Comparison of ENCODE assay signal across 1 cellular context in the genomic region with DNA sequence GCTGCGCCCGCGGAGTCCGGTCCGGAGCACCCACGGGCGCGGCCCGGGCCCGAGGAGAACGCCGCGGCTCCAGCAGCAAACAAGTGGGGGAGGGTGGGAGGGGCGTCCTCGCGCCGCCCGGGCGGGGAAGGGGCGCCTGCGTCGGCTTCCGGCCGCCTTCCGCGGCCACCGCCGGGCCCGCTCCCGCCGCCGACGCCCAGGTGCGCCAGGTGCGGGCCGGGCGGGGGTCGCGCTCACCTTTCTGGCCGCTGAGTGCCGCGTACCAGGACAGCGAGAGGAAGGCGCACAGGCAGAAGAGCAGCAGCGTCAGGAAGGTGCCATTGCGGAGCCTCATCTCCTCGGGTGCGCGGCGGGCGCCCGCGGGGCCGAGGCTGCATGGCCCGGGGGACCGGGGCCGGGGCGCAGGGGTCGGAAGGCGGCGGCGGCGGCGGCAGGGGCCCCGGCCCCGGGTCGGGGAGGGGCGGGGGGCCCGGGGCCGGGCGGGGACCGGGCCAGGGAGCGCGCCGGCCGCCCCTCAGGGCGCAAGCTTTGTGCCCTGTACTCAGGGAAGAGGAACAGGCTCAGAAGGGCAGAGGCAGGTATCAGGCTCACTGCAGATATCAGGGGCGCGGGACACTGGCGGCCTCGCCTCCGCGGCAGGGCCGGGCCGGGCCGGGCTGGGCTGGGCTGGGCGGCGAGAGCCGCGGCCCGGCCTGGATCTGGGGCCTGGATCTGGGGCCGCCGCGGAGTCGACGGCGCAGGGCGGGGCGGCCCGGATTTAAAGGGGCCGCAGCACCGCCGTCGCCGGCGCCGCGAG.
TF ChIP-seq lines count a peak whose summit lies in the region.

Gene MGAT4B, minus strand, starts transcription at position 617 of the 796 bp plus-strand sequence. Its CDS starts 283 bp downstream, at position 334.

TF ChIP-seq in HepG2, 621 proteins besides CTCF, POLR2A, EP300 and RAD21 (continued from another document and continues in another):
- TF ChIP-seq RORA (CRISPR knock-in tag; IDR thresholded peaks at IDR 0.05) (no peak), ZNF576 (CRISPR knock-in tag; IDR thresholded peaks at IDR 0.05) (no peak), TCF7 (IDR thresholded peaks at IDR 0.05; ENCODE audit: low read depth) (no peak), CCDC6 (CRISPR knock-in tag; IDR thresholded peaks at IDR 0.05) (peak; percentile 59; the same call in 1 of the 2 replicates), ZNF562 (CRISPR knock-in tag; IDR thresholded peaks at IDR 0.05; ENCODE audit: borderline replicate concordance) (no peak), SNRNP70 (IDR thresholded peaks at IDR 0.05; ENCODE audit: low read depth, low read length) (no peak), RBFOX2 (IDR thresholded peaks at IDR 0.05; ENCODE audit: low read depth, low read length) (peak; percentile 76; the same call in 1 of the 2 replicates), ZFP90 (CRISPR knock-in tag; IDR thresholded peaks at IDR 0.05; ENCODE audit: borderline replicate concordance) (no peak; the same call in 1 of the 2 replicates), ZSCAN21 (CRISPR knock-in tag; IDR thresholded peaks at IDR 0.05; ENCODE audit: borderline replicate concordance) (peak; percentile 48; the same call in 1 of the 2 replicates), ZNF737 (CRISPR knock-in tag; IDR thresholded peaks at IDR 0.05; ENCODE audit: borderline replicate concordance) (no peak), PITX1 (CRISPR knock-in tag; IDR thresholded peaks at IDR 0.05) (no peak), NR2C2 (CRISPR knock-in tag; IDR thresholded peaks at IDR 0.05; ENCODE audit: borderline replicate concordance) (0 out of 2 replicates have a peak, but pooled peaks have one; percentile 15), DBP (CRISPR knock-in tag; IDR thresholded peaks at IDR 0.05; ENCODE audit: not compliant biosample characterization) (no peak), ZMAT5 (CRISPR knock-in tag; IDR thresholded peaks at IDR 0.05; ENCODE audit: borderline replicate concordance, low read depth) (no peak), SETDB1 (CRISPR knock-in tag; IDR thresholded peaks at IDR 0.05; ENCODE audit: borderline replicate concordance) (no peak), ONECUT2 (CRISPR knock-in tag; IDR thresholded peaks at IDR 0.05) (no peak), GATAD1 (CRISPR knock-in tag; IDR thresholded peaks at IDR 0.05) (no peak), SAP130 (CRISPR knock-in tag; IDR thresholded peaks at IDR 0.05; ENCODE audit: low read depth) (peak; percentile 6; the same call in 1 of the 2 replicates), KDM2A (CRISPR knock-in tag; IDR thresholded peaks at IDR 0.05; ENCODE audit: borderline replicate concordance, low read depth) (peak; percentile 14; the same call in 1 of the 2 replicates), UBTF (CRISPR knock-in tag; IDR thresholded peaks at IDR 0.05) (peak; percentile 34; the same call in 1 of the 2 replicates), BCL6 (CRISPR knock-in tag; IDR thresholded peaks at IDR 0.05) (no peak), ATF7-NPFF (CRISPR knock-in tag; IDR thresholded peaks at IDR 0.05; ENCODE audit: low read depth) (0 out of 2 replicates have a peak, but pooled peaks have one; percentile 4), SOX6 (IDR thresholded peaks at IDR 0.05) (no peak), SOX6 (CRISPR knock-in tag; IDR thresholded peaks at IDR 0.05) (no peak), ZNF251 (CRISPR knock-in tag; IDR thresholded peaks at IDR 0.05) (no peak), ZFY (CRISPR knock-in tag; IDR thresholded peaks at IDR 0.05) (peak; percentile 82), ZNF768 (CRISPR knock-in tag; IDR thresholded peaks at IDR 0.05) (no peak), ZBTB49 (CRISPR knock-in tag; IDR thresholded peaks at IDR 0.05; ENCODE audit: borderline replicate concordance) (no peak), ZBTB3 (CRISPR knock-in tag; IDR thresholded peaks at IDR 0.05; ENCODE audit: borderline replicate concordance, low read depth) (no peak), AKNA (CRISPR knock-in tag; IDR thresholded peaks at IDR 0.05; ENCODE audit: borderline replicate concordance) (no peak)
- TF ChIP-seq, protein P1, sequence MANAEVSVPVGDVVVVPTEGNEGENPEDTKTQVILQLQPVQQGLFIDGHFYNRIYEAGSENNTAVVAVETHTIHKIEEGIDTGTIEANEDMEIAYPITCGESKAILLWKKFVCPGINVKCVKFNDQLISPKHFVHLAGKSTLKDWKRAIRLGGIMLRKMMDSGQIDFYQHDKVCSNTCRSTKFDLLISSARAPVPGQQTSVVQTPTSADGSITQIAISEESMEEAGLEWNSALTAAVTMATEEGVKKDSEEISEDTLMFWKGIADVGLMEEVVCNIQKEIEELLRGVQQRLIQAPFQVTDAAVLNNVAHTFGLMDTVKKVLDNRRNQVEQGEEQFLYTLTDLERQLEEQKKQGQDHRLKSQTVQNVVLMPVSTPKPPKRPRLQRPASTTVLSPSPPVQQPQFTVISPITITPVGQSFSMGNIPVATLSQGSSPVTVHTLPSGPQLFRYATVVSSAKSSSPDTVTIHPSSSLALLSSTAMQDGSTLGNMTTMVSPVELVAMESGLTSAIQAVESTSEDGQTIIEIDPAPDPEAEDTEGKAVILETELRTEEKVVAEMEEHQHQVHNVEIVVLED (CRISPR knock-in tag; IDR thresholded peaks at IDR 0.05; ENCODE audit: borderline replicate concordance), result no peak
- TF ChIP-seq, protein P2, sequence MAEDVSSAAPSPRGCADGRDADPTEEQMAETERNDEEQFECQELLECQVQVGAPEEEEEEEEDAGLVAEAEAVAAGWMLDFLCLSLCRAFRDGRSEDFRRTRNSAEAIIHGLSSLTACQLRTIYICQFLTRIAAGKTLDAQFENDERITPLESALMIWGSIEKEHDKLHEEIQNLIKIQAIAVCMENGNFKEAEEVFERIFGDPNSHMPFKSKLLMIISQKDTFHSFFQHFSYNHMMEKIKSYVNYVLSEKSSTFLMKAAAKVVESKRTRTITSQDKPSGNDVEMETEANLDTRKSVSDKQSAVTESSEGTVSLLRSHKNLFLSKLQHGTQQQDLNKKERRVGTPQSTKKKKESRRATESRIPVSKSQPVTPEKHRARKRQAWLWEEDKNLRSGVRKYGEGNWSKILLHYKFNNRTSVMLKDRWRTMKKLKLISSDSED (CRISPR knock-in tag; IDR thresholded peaks at IDR 0.05), result no peak
- TF ChIP-seq, protein P3, sequence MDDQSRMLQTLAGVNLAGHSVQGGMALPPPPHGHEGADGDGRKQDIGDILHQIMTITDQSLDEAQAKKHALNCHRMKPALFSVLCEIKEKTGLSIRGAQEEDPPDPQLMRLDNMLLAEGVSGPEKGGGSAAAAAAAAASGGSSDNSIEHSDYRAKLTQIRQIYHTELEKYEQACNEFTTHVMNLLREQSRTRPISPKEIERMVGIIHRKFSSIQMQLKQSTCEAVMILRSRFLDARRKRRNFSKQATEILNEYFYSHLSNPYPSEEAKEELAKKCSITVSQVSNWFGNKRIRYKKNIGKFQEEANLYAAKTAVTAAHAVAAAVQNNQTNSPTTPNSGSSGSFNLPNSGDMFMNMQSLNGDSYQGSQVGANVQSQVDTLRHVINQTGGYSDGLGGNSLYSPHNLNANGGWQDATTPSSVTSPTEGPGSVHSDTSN (CRISPR knock-in tag; IDR thresholded peaks at IDR 0.05; ENCODE audit: borderline replicate concordance), result no peak
- TF ChIP-seq, protein P4, sequence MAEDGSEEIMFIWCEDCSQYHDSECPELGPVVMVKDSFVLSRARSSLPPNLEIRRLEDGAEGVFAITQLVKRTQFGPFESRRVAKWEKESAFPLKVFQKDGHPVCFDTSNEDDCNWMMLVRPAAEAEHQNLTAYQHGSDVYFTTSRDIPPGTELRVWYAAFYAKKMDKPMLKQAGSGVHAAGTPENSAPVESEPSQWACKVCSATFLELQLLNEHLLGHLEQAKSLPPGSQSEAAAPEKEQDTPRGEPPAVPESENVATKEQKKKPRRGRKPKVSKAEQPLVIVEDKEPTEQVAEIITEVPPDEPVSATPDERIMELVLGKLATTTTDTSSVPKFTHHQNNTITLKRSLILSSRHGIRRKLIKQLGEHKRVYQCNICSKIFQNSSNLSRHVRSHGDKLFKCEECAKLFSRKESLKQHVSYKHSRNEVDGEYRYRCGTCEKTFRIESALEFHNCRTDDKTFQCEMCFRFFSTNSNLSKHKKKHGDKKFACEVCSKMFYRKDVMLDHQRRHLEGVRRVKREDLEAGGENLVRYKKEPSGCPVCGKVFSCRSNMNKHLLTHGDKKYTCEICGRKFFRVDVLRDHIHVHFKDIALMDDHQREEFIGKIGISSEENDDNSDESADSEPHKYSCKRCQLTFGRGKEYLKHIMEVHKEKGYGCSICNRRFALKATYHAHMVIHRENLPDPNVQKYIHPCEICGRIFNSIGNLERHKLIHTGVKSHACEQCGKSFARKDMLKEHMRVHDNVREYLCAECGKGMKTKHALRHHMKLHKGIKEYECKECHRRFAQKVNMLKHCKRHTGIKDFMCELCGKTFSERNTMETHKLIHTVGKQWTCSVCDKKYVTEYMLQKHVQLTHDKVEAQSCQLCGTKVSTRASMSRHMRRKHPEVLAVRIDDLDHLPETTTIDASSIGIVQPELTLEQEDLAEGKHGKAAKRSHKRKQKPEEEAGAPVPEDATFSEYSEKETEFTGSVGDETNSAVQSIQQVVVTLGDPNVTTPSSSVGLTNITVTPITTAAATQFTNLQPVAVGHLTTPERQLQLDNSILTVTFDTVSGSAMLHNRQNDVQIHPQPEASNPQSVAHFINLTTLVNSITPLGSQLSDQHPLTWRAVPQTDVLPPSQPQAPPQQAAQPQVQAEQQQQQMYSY (CRISPR knock-in tag; IDR thresholded peaks at IDR 0.05), result peak; percentile 97
